In the genomic region with DNA sequence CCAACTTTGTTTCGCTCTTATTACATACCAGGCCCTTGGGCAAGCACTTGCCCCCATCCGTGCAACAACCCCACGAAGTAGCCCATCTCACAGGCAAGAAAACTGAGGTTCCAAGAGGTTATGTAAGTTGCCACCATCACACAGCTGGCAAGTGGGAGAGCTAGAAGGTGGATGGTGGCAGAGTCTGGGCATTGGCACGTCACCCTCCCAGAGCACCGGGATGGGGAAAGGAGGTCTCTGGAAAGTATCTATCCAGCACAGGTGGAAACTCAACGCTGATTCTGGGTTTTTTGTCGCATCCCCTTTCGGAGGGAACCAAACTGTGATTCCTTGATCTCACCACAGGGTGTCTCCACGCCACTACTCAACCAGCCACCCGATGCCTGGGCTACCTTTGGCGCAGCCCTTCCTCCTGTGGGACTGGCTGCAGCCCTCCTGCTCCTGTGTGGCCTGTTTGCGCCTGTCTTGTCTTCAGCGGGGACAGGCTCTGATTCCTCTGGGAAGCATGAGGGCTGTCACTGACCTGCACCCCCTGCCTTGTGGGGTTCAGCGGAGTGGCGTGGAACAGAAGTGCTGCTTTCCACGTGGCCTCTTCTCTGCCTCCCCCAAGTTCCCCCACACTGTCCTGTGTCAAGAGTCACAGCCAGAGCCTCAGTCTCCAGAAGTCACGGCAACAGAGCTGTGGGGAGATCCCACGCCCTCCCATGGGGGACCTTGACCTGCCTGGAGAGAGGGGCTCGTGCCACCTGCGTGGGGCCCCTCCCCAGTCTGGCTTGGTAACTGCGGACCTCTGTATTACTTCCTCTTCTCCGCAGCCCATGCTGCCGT, we compare ENCODE assay signal across 8 cellular contexts. TPM values are rescaled to one million over a fixed set of nuclear protein-coding genes. Genes with fewer than 3 reads are reported as not detected.
DNase-seq lines count a peak whose midpoint lies in the region; ATAC-seq, FAIRE-seq and TF ChIP-seq lines count a peak whose summit lies in the region.

No MANE protein-coding gene starts in this region.

- intact Hi-C loops in Calu3 (cut with micrococcal nuclease; ENCODE audit: unreplicated experiment), result loop anchor here (1.0 kb wide), 2 partner anchors 57 to 128 kb away; no protein-coding TSS in a partner anchor

- DNase-seq in Calu3 (peak; percentile 64), H54 (ENCODE audit: insufficient read length, low spot score) (peak; percentile 66), NCI-H526 (lab: John Stamatoyannopoulos, UW) (peak; percentile 66 to 96), fibroblast of gingiva (ENCODE audit: low read depth) (peak; percentile 38), naive B cell (peak; percentile 21), tibial nerve (ENCODE audit: low spot score in 2 of 2) (peak; percentile 55 to 66)
- peak; percentile 37 for DNase-seq in activated CD8-positive, alpha-beta memory T cell treated with anti-CD3 and anti-CD28 coated beads, Interleukin-2, amount 50 U/mL, for 4 hours

- no peaks in the 10 kb centered on the region for H3K36me3 Mint-ChIP-seq in Calu3 (ENCODE audit: insufficient read depth, unreplicated experiment)
- no peaks in the 10 kb centered on the region for H3K36me3 Mint-ChIP-seq in naive B cell

- FAIRE-seq in H54 (lab: Jason Lieb, UNC), result peak; percentile 79

- H3K27ac Mint-ChIP-seq in Calu3 (ENCODE audit: unreplicated experiment) (no peak overlapping the region), naive B cell (peak overlapping the region in 1 of 6 donors; percentile 90)

- H3K4me3 ChIP-seq in tibial nerve, result no peak overlapping the region

- BruUV-seq in Calu3 (replicated peaks; lab: Mats Ljungman, UMichigan), result no TSS peak

- peaks cover 0 to 45% (median 12%) of the 10 kb centered on the region in 4 donors for H3K4me1 ChIP-seq in tibial nerve

- H3K27me3 Mint-ChIP-seq in Calu3 (ENCODE audit: unreplicated experiment), result peaks cover 81% of the 10 kb centered on the region
- peaks cover 52 to 86% (median 74%) of the 10 kb centered on the region in 3 donors for H3K27me3 Mint-ChIP-seq in naive B cell

- no peak overlapping the region for H3K4me3 Mint-ChIP-seq in Calu3 (ENCODE audit: low read depth, unreplicated experiment)
- H3K4me3 Mint-ChIP-seq in naive B cell, result peak overlapping the region in 1 of 8 donors; percentile 37

- H3K27ac ChIP-seq in tibial nerve, result no peak overlapping the region

- CTCF ChIA-PET in Calu3 (lab: Charles Lee), result no interaction called here

- H3K9me3 ChIP-seq in tibial nerve, result no peaks in the 10 kb centered on the region

- no peaks in the 10 kb centered on the region for H3K9me3 Mint-ChIP-seq in Calu3 (ENCODE audit: low read depth, unreplicated experiment)
- peaks cover 0 to 2% (median 0%) of the 10 kb centered on the region in 7 donors for H3K9me3 Mint-ChIP-seq in naive B cell

- peak; percentile 27 to 35 for ATAC-seq in naive B cell (ENCODE audit: low read depth in 2 of 2)
- ATAC-seq in HG02763 (IDR thresholded peaks at IDR 0.05; ENCODE audit: unreplicated experiment), result no peak

- H3K4me1 Mint-ChIP-seq in Calu3 (ENCODE audit: low read depth, unreplicated experiment) (no peaks in the 10 kb centered on the region), naive B cell (peaks cover 4 to 24% (median 6%) of the 10 kb centered on the region in 3 donors)

- peak; percentile 49 for TF ChIP-seq CTCF in Calu3 (IDR thresholded peaks at IDR 0.05; ENCODE audit: unreplicated experiment)
- peak; percentile 64 to 97 (median 90) for TF ChIP-seq CTCF in tibial nerve (IDR thresholded peaks at IDR 0.05)

- peaks cover 0 to 8% of the 10 kb centered on the region in 2 donors for H3K27me3 ChIP-seq in tibial nerve

- WGBS in tibial nerve, 2 donors, result 25 to 30% methylated on average over 16 to 23 of the region's 23 CpGs

- no peaks in the 10 kb centered on the region for H3K36me3 ChIP-seq in tibial nerve

- TF ChIP-seq POLR2A in H54 (IDR thresholded peaks at IDR 0.05; ENCODE audit: low read depth, low read length) (no peak), tibial nerve (IDR thresholded peaks at IDR 0.05) (no peak)

- peak in 1 of 2 donors; percentile 25 for TF ChIP-seq EP300 in tibial nerve (IDR thresholded peaks at IDR 0.05)

RNA-seq across cellular contexts. Expression of gene TRIM29, which starts 34.4 kb away (rescaled TPM):
- 2.1 and 3.3 TPM in 2 replicates for total RNA-seq in Calu3 (2022)
- not detected for polyA plus RNA-seq in naive B cell (ENCODE audit: low read depth in 6 of 6)
- total RNA-seq in tibial nerve, result 10 to 100 TPM in 3 of 4 donors, 1 to 10 TPM in 1; 2.4 to 64.9 (median 40.7) TPM

RNA-seq across cellular contexts. Expression of gene OAF, which starts 38.6 kb away (rescaled TPM):
- 11.3 and 11.6 TPM in 2 replicates for total RNA-seq in Calu3 (2022)
- polyA plus RNA-seq in naive B cell (ENCODE audit: low read depth in 6 of 6), result 1 to 10 TPM in 4 of 6 donors, under 1 TPM in 1, not detected in 1; 0.60 to 3.0 (median 1.4) TPM
- total RNA-seq in tibial nerve, result 100 to 1,000 TPM in 3 of 4 donors, 10 to 100 TPM in 1; 74.7 to 192 (median 124) TPM

Comparison
In these comparisons a context has a peak if more than half of its experiments do, and no peak if none do; other contexts are left out.
1. DNase-seq: peak in every context shown above with its lines; median percentile 81 in NCI-H526; 66 in H54; 64 in Calu3; 60 in tibial nerve; 38 in fibroblast of gingiva; 37 in activated CD8-positive, alpha-beta memory T cell treated with anti-CD3 and anti-CD28 coated beads, Interleukin-2, amount 50 U/mL, for 4 hours; 21 in naive B cell.